22 cellular contexts compared by ENCODE assay signal in genomic region chr6:142744836-142745235, GRCh38.
DNase-seq lines count a peak whose midpoint lies in the region; ATAC-seq, FAIRE-seq and TF ChIP-seq lines count a peak whose summit lies in the region.
"Had no signal": no experiment of that assay in that cellular context is flagged by ENCODE, and none has a peak within 500 bp of the region (broad histone marks: within the 10 kb centered on the region; RNA-seq: fewer than 3 reads in every experiment).

No MANE protein-coding gene starts in this region.

- H3K4me3 Mint-ChIP-seq in CD4-positive, alpha-beta T cell = no peak overlapping the region
- H3K4me3 Mint-ChIP-seq: activated naive CD4-positive, alpha-beta T cell treated with anti-CD3 and anti-CD28 coated beads for 36 hours; activated T-cell treated with anti-CD3 and anti-CD28 coated beads, Interleukin-2, amount 50 U/mL, for 72 hours; B cell; H9 had no signal

- H3K27me3 ChIP-seq in brain microvascular endothelial cell (replicated peaks) (no peaks in the 10 kb centered on the region), ascending aorta (no peaks in the 10 kb centered on the region)
- no peaks in the 10 kb centered on the region for H3K27me3 ChIP-seq in CD4-positive, alpha-beta T cell (ENCODE audit: control insufficient read depth, insufficient read depth, low read length)
- H3K27me3 ChIP-seq: transverse colon had no signal

- no peak overlapping the region for H3K4me2 ChIP-seq in OCI-LY7 (ENCODE audit: low read length)

- H3K27ac Mint-ChIP-seq in CD4-positive, alpha-beta T cell = no peak overlapping the region
- H3K27ac Mint-ChIP-seq: activated naive CD4-positive, alpha-beta T cell treated with anti-CD3 and anti-CD28 coated beads for 36 hours; activated T-cell treated with anti-CD3 and anti-CD28 coated beads, Interleukin-2, amount 50 U/mL, for 72 hours; B cell; H9 had no signal

- no peaks in the 10 kb centered on the region for H3K36me3 Mint-ChIP-seq in CD4-positive, alpha-beta T cell (ENCODE audit: low read depth)

- no peaks in the 10 kb centered on the region for H3K79me2 ChIP-seq in OCI-LY7 (ENCODE audit: insufficient read depth, low read depth, low read length)

- BruUV-seq in OCI-LY7 (replicated peaks; lab: Mats Ljungman, UMichigan) = no TSS peak

- CTCF ChIA-PET in CD4-positive, alpha-beta T cell (lab: Charles Lee) = no interaction called here
- CTCF ChIA-PET in OCI-LY7 (lab: Charles Lee; ENCODE audit: unreplicated experiment) = no interaction called here

- no peak for ATAC-seq in CD4-positive, alpha-beta T cell (ENCODE audit: poor library complexity)
- no peak for ATAC-seq in GM21360 (IDR thresholded peaks at IDR 0.05; ENCODE audit: unreplicated experiment)
- ATAC-seq: activated T-cell treated with anti-CD3 and anti-CD28 coated beads, Interleukin-2, amount 50 U/mL, for 72 hours; psoas muscle; SK-N-SH treated with all-trans-retinoic acid at 6 μM for 48 hours had no signal

- peak; percentile 33 for DNase-seq in AG08395 (ENCODE audit: low spot score)
- no peak for DNase-seq in HTR-8/SVneo (ENCODE audit: insufficient read length, low spot score)
- DNase-seq in brain microvascular endothelial cell = peak; percentile 29
- peak; percentile 21 for DNase-seq in kidney tubule cell (ENCODE audit: low spot score)
- no peak for DNase-seq in CD4-positive, alpha-beta T cell
- no peak for DNase-seq in OCI-LY7 (ENCODE audit: low spot score)
- DNase-seq in ascending aorta (ENCODE audit: low spot score in 2 of 2) = no peak
- DNase-seq: 8988T; activated CD4-positive, alpha-beta T cell treated with anti-CD3 and anti-CD28 coated beads for 48 hours; activated naive CD4-positive, alpha-beta T cell treated with anti-CD3 and anti-CD28 coated beads for 36 hours; activated T-cell treated with anti-CD3 and anti-CD28 coated beads, Interleukin-2, amount 50 U/mL, for 72 hours; GF-D8; H9; NCI-H187; psoas muscle; T-helper 2 cell; transverse colon had no signal

- FAIRE-seq in HTR-8/SVneo (lab: Jason Lieb, UNC) = peak; percentile 51
- FAIRE-seq: keratinocyte had no signal

- in situ Hi-C loops in brain microvascular endothelial cell (cut with HindIII; ENCODE audit: low pct_ligation_motif_present, low sequenced_read_pairs) = no loop called here

- H3K4me3 ChIP-seq in brain microvascular endothelial cell (ENCODE audit: low read depth, low read length) (no peak overlapping the region), OCI-LY7 (ENCODE audit: low read depth, low read length, poor library complexity, severe bottlenecking) (no peak overlapping the region), ascending aorta (no peak overlapping the region)
- H3K4me3 ChIP-seq: psoas muscle, skin epidermis, transverse colon had no signal

- H3K27me3 Mint-ChIP-seq in CD4-positive, alpha-beta T cell = no peaks in the 10 kb centered on the region
- H3K27me3 Mint-ChIP-seq: B cell had no signal

- H3K9me3 ChIP-seq in CD4-positive, alpha-beta T cell (ENCODE audit: control insufficient read depth, low read length) = no peaks in the 10 kb centered on the region
- no peaks in the 10 kb centered on the region for H3K9me3 ChIP-seq in OCI-LY7 (ENCODE audit: low read length)
- H3K9me3 ChIP-seq in ascending aorta = no peaks in the 10 kb centered on the region
- H3K9me3 ChIP-seq: psoas muscle, transverse colon had no signal

- no peak overlapping the region for H3K27ac ChIP-seq in brain microvascular endothelial cell
- H3K27ac ChIP-seq in CD4-positive, alpha-beta T cell (ENCODE audit: low read depth, low read length) = no peak overlapping the region
- H3K27ac ChIP-seq in OCI-LY7 (ENCODE audit: low read depth, low read length, poor library complexity, severe bottlenecking) = no peak overlapping the region
- no peak overlapping the region for H3K27ac ChIP-seq in ascending aorta
- H3K27ac ChIP-seq: psoas muscle, skin epidermis, transverse colon had no signal

- POLR2A ChIA-PET in CD4-positive, alpha-beta T cell (lab: Charles Lee) = no interaction called here
- POLR2A ChIA-PET in OCI-LY7 (lab: Charles Lee) = interaction anchor here (1.1 kb wide), 1 partner anchor 134 kb away, joined by 3 read pairs; no protein-coding TSS in a partner anchor

- no peaks in the 10 kb centered on the region for H3K9me3 Mint-ChIP-seq in CD4-positive, alpha-beta T cell
- H3K9me3 Mint-ChIP-seq: activated naive CD4-positive, alpha-beta T cell treated with anti-CD3 and anti-CD28 coated beads for 36 hours; H9 had no signal

- intact Hi-C loops in CD4-positive, alpha-beta T cell (cut with DNase I, micrococcal nuclease) = loop anchor here (5.0 kb wide), 2 partner anchors 48 to 197 kb away; no protein-coding TSS in a partner anchor
- intact Hi-C loops in OCI-LY7 (cut with micrococcal nuclease; ENCODE audit: unreplicated experiment) = loop anchor here (5.0 kb wide), 1 partner anchor 207 kb away; no protein-coding TSS in a partner anchor
- intact Hi-C loops in ascending aorta (cut with DNase I) = no loop called here

- peaks cover 17% of the 10 kb centered on the region for H3K4me1 Mint-ChIP-seq in CD4-positive, alpha-beta T cell (ENCODE audit: low read depth)

- no peaks in the 10 kb centered on the region for H4K20me1 ChIP-seq in OCI-LY7 (ENCODE audit: insufficient read depth, low read length)

- TF ChIP-seq CTCF in brain microvascular endothelial cell (IDR thresholded peaks at IDR 0.05; ENCODE audit: low read depth, low read length, missing control alignments) (no peak), OCI-LY7 (conservative IDR thresholded peaks at IDR 0.05; ENCODE audit: low read length) (no peak), ascending aorta (IDR thresholded peaks at IDR 0.05) (no peak)
- no peak for TF ChIP-seq CTCF in CD4-positive, alpha-beta T cell (IDR thresholded peaks at IDR 0.05)

- H3K36me3 ChIP-seq in brain microvascular endothelial cell (replicated peaks) (no peaks in the 10 kb centered on the region), OCI-LY7 (ENCODE audit: insufficient read depth, low read length) (no peaks in the 10 kb centered on the region), ascending aorta (no peaks in the 10 kb centered on the region)
- H3K36me3 ChIP-seq: transverse colon had no signal

- no peak overlapping the region for H2AFZ ChIP-seq in OCI-LY7 (ENCODE audit: low read length)

- H3K4me1 ChIP-seq in OCI-LY7 (ENCODE audit: insufficient read depth, low read length, poor library complexity, severe bottlenecking) = no peaks in the 10 kb centered on the region
- no peaks in the 10 kb centered on the region for H3K4me1 ChIP-seq in ascending aorta
- H3K4me1 ChIP-seq: psoas muscle, transverse colon had no signal

- H3K9me2 ChIP-seq in OCI-LY7 (ENCODE audit: insufficient read depth, low read length) = no peaks in the 10 kb centered on the region; the same call in 1 of the 2 replicates

Comparison
In these comparisons a context has a peak if more than half of its experiments do, and no peak if none do; other contexts are left out.
1. DNase-seq: peak in AG08395 (single experiment), brain microvascular endothelial cell (single experiment) and kidney tubule cell (single experiment); none in HTR-8/SVneo (single experiment), CD4-positive, alpha-beta T cell (0 of 10), OCI-LY7 (single experiment) and ascending aorta (0 of 2).